8 cellular contexts compared by ENCODE assay signal in genomic region chr3:88433572-88433971, GRCh38.
DNase-seq lines count a peak whose midpoint lies in the region; ATAC-seq and TF ChIP-seq lines count a peak whose summit lies in the region.
"Had no signal": no experiment of that assay in that cellular context is flagged by ENCODE, and none has a peak within 500 bp of the region (broad histone marks: within the 10 kb centered on the region; RNA-seq: fewer than 3 reads in every experiment).

No MANE protein-coding gene starts in this region.

- peak overlapping the region; percentile 44 to 80 (median 71) for H3K27ac Mint-ChIP-seq in IgD-negative memory B cell

- no peaks in the 10 kb centered on the region for H4K20me1 ChIP-seq in osteoblast (ENCODE audit: insufficient read depth, low read length)

- TF ChIP-seq POLR2A in body of pancreas (IDR thresholded peaks at IDR 0.05) = no peak

- H3K4me1 ChIP-seq in osteoblast (ENCODE audit: insufficient read depth, low read length) (no peaks in the 10 kb centered on the region), body of pancreas (no peaks in the 10 kb centered on the region)

- 33 to 42% methylated on average over 2 of the region's 2 CpGs for WGBS in body of pancreas, 2 donors

- no peak overlapping the region for H3K27ac ChIP-seq in osteoblast (ENCODE audit: low read depth, low read length)
- H3K27ac ChIP-seq in body of pancreas = no peak overlapping the region

- no peak overlapping the region for H3K4me2 ChIP-seq in osteoblast (ENCODE audit: insufficient read depth, low read length)

- H2AFZ ChIP-seq in osteoblast (ENCODE audit: low read length) = peak overlapping the region; percentile 64

- no peaks in the 10 kb centered on the region for H3K27me3 Mint-ChIP-seq in IgD-negative memory B cell

- TF ChIP-seq CTCF in osteoblast (IDR thresholded peaks at IDR 0.05; ENCODE audit: extremely low read depth, low read depth, low read length) (no peak), body of pancreas (IDR thresholded peaks at IDR 0.05) (no peak)

- peaks cover 19 to 29% (median 21%) of the 10 kb centered on the region in 3 donors for H3K4me1 Mint-ChIP-seq in IgD-negative memory B cell

- no peak overlapping the region for H3K4me3 ChIP-seq in osteoblast (ENCODE audit: insufficient read depth, low read length)
- no peak overlapping the region for H3K4me3 ChIP-seq in body of pancreas
- H3K4me3 ChIP-seq: dorsolateral prefrontal cortex had no signal

- H3K9me3 ChIP-seq in osteoblast (ENCODE audit: low read depth, low read length) (no peaks in the 10 kb centered on the region), body of pancreas (no peaks in the 10 kb centered on the region)

- H3K4me3 Mint-ChIP-seq in IgD-negative memory B cell = peak overlapping the region; percentile 1 to 78 (median 64)

- H3K36me3 Mint-ChIP-seq in IgD-negative memory B cell = no peaks in the 10 kb centered on the region

- intact Hi-C loops in body of pancreas (cut with DNase I) = no loop called here

- ATAC-seq in GM18909 (IDR thresholded peaks at IDR 0.05; ENCODE audit: poor library complexity, unreplicated experiment) = peak; percentile 100
- peak; percentile 98 for ATAC-seq in HG02610 (IDR thresholded peaks at IDR 0.05; ENCODE audit: unreplicated experiment)
- ATAC-seq in body of pancreas = no peak

- no peak for DNase-seq in osteoblast (ENCODE audit: insufficient read length, low spot score, missing footprints)
- no peak for DNase-seq in foreskin melanocyte
- no peak for DNase-seq in body of pancreas
- DNase-seq in GDM1 (lab: John Stamatoyannopoulos, UW) = no peak

- H3K79me2 ChIP-seq in osteoblast (ENCODE audit: insufficient read depth, low read length) = no peaks in the 10 kb centered on the region

- H3K27me3 ChIP-seq in osteoblast (ENCODE audit: insufficient read depth, low read length) (no peaks in the 10 kb centered on the region), body of pancreas (no peaks in the 10 kb centered on the region)
- H3K27me3 ChIP-seq: dorsolateral prefrontal cortex had no signal

- no peaks in the 10 kb centered on the region for H3K36me3 ChIP-seq in osteoblast (ENCODE audit: insufficient read depth, low read length)
- H3K36me3 ChIP-seq in body of pancreas (replicated peaks in 1 of 2; ENCODE audit: insufficient read depth in 1 of 2, low read depth in 2 of 2) = no peaks in the 10 kb centered on the region

- no peaks in the 10 kb centered on the region for H3K9me3 Mint-ChIP-seq in IgD-negative memory B cell
